In the genomic region with DNA sequence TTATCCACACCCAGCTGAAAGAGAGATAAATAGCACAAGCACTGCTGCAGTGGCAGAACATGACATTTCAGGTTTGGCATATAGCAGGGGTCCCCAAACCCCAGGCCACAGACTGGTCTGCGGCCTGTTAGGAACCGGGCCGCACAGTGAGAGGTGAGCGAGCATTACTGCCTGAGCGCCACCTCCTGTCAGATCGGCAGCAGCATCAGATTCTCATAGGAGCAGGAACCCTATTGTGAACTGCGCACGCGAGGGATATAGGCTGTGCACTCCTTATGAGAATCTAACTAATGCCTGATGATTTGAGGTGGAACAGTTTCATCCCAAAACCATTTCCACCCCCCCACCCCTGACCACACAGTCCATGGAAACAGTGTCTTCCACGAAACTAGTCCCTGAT, we compare ENCODE assay signal across 1 cellular context.
TF ChIP-seq lines count a peak whose summit lies in the region.

No MANE protein-coding gene starts in this region.

TF ChIP-seq in H1, 55 proteins besides CTCF, POLR2A, EP300 and RAD21:
- no peak for TF ChIP-seq RXRA (IDR thresholded peaks at IDR 0.05; ENCODE audit: insufficient read depth, low read depth, low read length)
- TF ChIP-seq HDAC6 (IDR thresholded peaks at IDR 0.05; ENCODE audit: low read depth, low read length) = no peak
- TF ChIP-seq CREB1 (IDR thresholded peaks at IDR 0.05) = no peak
- no peak for TF ChIP-seq ZNF274 (IDR thresholded peaks at IDR 0.05; ENCODE audit: borderline replicate concordance, extremely low read depth, low read length)
- no peak for TF ChIP-seq KDM5A (IDR thresholded peaks at IDR 0.05; ENCODE audit: low read length)
- TF ChIP-seq SIX5 (IDR thresholded peaks at IDR 0.05; ENCODE audit: low read depth, low read length) = no peak
- TF ChIP-seq HDAC2 (IDR thresholded peaks at IDR 0.05; ENCODE audit: borderline replicate concordance in 1 of 2, low read depth in 2 of 2, low read length in 2 of 2) = no peak
- no peak for TF ChIP-seq CBX5 (IDR thresholded peaks at IDR 0.05; ENCODE audit: low read depth, low read length)
